Comparison of ENCODE assay signal across 19 cellular contexts in the genomic region with DNA sequence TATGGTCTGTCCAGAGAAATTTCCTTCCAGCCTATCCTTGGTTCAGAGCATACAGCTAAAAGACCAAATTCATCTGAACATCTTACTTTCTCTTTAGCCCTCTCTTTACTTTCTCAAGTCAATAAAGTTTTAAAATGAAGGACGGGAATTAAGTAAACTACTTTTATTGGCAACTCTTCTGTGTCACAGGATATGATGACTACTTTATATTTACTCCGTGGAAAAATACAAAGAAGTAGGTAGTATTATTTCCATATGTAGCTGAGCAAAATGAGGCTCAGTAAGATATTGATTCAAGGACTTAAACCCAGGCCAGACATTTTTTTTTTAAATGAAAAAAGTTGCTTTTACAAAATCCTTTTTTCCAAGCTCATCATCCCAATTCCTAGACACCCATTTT.
DNase-seq lines count a peak whose midpoint lies in the region; FAIRE-seq and TF ChIP-seq lines count a peak whose summit lies in the region.
"Had no signal": no experiment of that assay in that cellular context is flagged by ENCODE, and none has a peak within 500 bp of the region (broad histone marks: within the 10 kb centered on the region; RNA-seq: fewer than 3 reads in every experiment).

No MANE protein-coding gene starts in this region.

- H3K9me2 ChIP-seq in PC-9 (ENCODE audit: insufficient read depth): no peaks in the 10 kb centered on the region

- H2BK15ac ChIP-seq in mesenchymal stem cell (ENCODE audit: low read depth, poor library complexity, severe bottlenecking): no peak overlapping the region

- H3K23ac ChIP-seq in mesenchymal stem cell (ENCODE audit: low read length in 2 of 2): no peak overlapping the region

- H3K27ac ChIP-seq in mammary epithelial cell (ENCODE audit: insufficient read depth, low read depth, low read length) (no peak overlapping the region), breast epithelium (no peak overlapping the region), PC-9 (no peak overlapping the region), mesenchymal stem cell (ENCODE audit: low read length, poor library complexity, severe bottlenecking) (no peak overlapping the region), adrenal gland (no peak overlapping the region)
- H3K27ac ChIP-seq: 22Rv1, BLaER1 had no signal

- H3K18ac ChIP-seq in mesenchymal stem cell (ENCODE audit: low read depth in 1 of 2, low read length in 2 of 2): no peak overlapping the region

- H3K4me1 Mint-ChIP-seq in mesothelial cell of epicardium: peaks cover 8% of the 10 kb centered on the region
- H3K4me1 Mint-ChIP-seq: IgD-negative memory B cell had no signal

- H2AK5ac ChIP-seq in mesenchymal stem cell (ENCODE audit: low read length, severe bottlenecking): no peak overlapping the region

- in situ Hi-C loops in mammary epithelial cell (cut with MboI; ENCODE audit: low sequenced_read_pairs in 2 of 2): no loop called here

- H2AFZ ChIP-seq in mammary epithelial cell (ENCODE audit: low read depth, low read length) (peak overlapping the region; percentile 60), PC-9 (peak overlapping the region; percentile 18; the same call in 1 of the 2 replicates), mesenchymal stem cell (ENCODE audit: low read depth, low read length) (no peak overlapping the region)

- no peak overlapping the region for H3K27ac Mint-ChIP-seq in mesothelial cell of epicardium
- H3K27ac Mint-ChIP-seq: CD14-positive monocyte; CD4-positive, alpha-beta memory T cell; IgD-negative memory B cell had no signal

- H3K9me3 ChIP-seq in mammary epithelial cell (replicated peaks; ENCODE audit: insufficient read depth, low read length): no peaks in the 10 kb centered on the region
- H3K9me3 ChIP-seq in breast epithelium: no peaks in the 10 kb centered on the region
- no peaks in the 10 kb centered on the region for H3K9me3 ChIP-seq in PC-9 (ENCODE audit: insufficient read depth, low read depth)
- no peaks in the 10 kb centered on the region for H3K9me3 ChIP-seq in mesenchymal stem cell (ENCODE audit: control insufficient read depth, low read length)
- H3K9me3 ChIP-seq in adrenal gland (replicated peaks in 1 of 3): no peaks in the 10 kb centered on the region
- H3K9me3 ChIP-seq: BLaER1 had no signal

- no peaks in the 10 kb centered on the region for H3K27me3 Mint-ChIP-seq in mesothelial cell of epicardium (ENCODE audit: low read depth)
- H3K27me3 Mint-ChIP-seq: IgD-negative memory B cell had no signal

- H3K4me2 ChIP-seq in mammary epithelial cell (ENCODE audit: insufficient read depth, low read depth, low read length) (no peak overlapping the region), PC-9 (no peak overlapping the region), mesenchymal stem cell (ENCODE audit: low read length, poor library complexity, severe bottlenecking) (no peak overlapping the region)
- H3K4me2 ChIP-seq: BLaER1 had no signal

- no TSS peak for BruUV-seq in mammary epithelial cell (replicated peaks; lab: Mats Ljungman, UMichigan)
- BruUV-seq in PC-9 (replicated peaks; lab: Mats Ljungman, UMichigan): no TSS peak

- WGBS in mammary epithelial cell (ENCODE audit: low coverage, missing lambda C conversion rate): 88% methylated on average over 2 of the region's 2 CpGs
- no CpG with 5 or more reads among the region's 2 CpGs for WGBS in mesenchymal stem cell
- WGBS in adrenal gland, 4 donors: 65 to 72% (median 71%) methylated on average over 2 of the region's 2 CpGs

- H3K4me3 Mint-ChIP-seq in mesothelial cell of epicardium: no peak overlapping the region
- H3K4me3 Mint-ChIP-seq: CD14-positive monocyte; CD4-positive, alpha-beta memory T cell; IgD-negative memory B cell had no signal

- H2BK12ac ChIP-seq in mesenchymal stem cell (ENCODE audit: low read length in 2 of 2): no peak overlapping the region

- POLR2A ChIA-PET in PC-9 (lab: Charles Lee; ENCODE audit: unreplicated experiment): no interaction called here

- H3K79me2 ChIP-seq in mammary epithelial cell (ENCODE audit: insufficient read depth, low read length) (no peaks in the 10 kb centered on the region), PC-9 (ENCODE audit: low read depth) (no peaks in the 10 kb centered on the region)

- FAIRE-seq in GM12892 (lab: Jason Lieb, UNC): no peak
- FAIRE-seq: GM12891, HTR-8/SVneo had no signal

- dilution Hi-C loops in mammary epithelial cell (cut with HindIII; ENCODE audit: low sequenced_read_pairs): loop anchor here (25.0 kb wide), 1 partner anchor 390 kb away; no protein-coding TSS in a partner anchor

- no peaks in the 10 kb centered on the region for H4K20me1 ChIP-seq in mammary epithelial cell (ENCODE audit: insufficient read depth, low read length)
- H4K20me1 ChIP-seq in PC-9 (ENCODE audit: insufficient read depth): no peaks in the 10 kb centered on the region
- H4K20me1 ChIP-seq: BLaER1 had no signal

- no peaks in the 10 kb centered on the region for H3K9me3 Mint-ChIP-seq in mesothelial cell of epicardium
- H3K9me3 Mint-ChIP-seq: CD4-positive, alpha-beta memory T cell had no signal

- no peak overlapping the region for H2BK5ac ChIP-seq in mesenchymal stem cell (ENCODE audit: low read depth, low read length, poor library complexity, severe bottlenecking)

- no peak overlapping the region for H3K14ac ChIP-seq in mesenchymal stem cell (ENCODE audit: low read length in 2 of 2)

- TF ChIP-seq CTCF in mammary epithelial cell (conservative IDR thresholded peaks at IDR 0.05 in 1 of 2, IDR thresholded peaks at IDR 0.05 in 1 of 2; ENCODE audit: extremely low read depth in 1 of 2, insufficient read depth in 1 of 2, low read depth in 1 of 2, low read length in 2 of 2) (no peak), breast epithelium (IDR thresholded peaks at IDR 0.05) (no peak), PC-9 (conservative IDR thresholded peaks at IDR 0.05) (no peak), mesothelial cell of epicardium (IDR thresholded peaks at IDR 0.05; ENCODE audit: unreplicated experiment) (no peak), adrenal gland (IDR thresholded peaks at IDR 0.05) (no peak)

- H3K9ac ChIP-seq in mammary epithelial cell (ENCODE audit: insufficient read depth, low read length) (no peak overlapping the region), mesenchymal stem cell (ENCODE audit: low read length) (peak overlapping the region; percentile 25)
- H3K9ac ChIP-seq: BLaER1 had no signal

- H3K79me1 ChIP-seq in mesenchymal stem cell (replicated peaks; ENCODE audit: low read length, poor library complexity, severe bottlenecking): peaks cover 3% of the 10 kb centered on the region

- H3K4me1 ChIP-seq in mammary epithelial cell (ENCODE audit: insufficient read depth, low read length) (no peaks in the 10 kb centered on the region), breast epithelium (no peaks in the 10 kb centered on the region), PC-9 (replicated peaks; ENCODE audit: insufficient read depth) (no peaks in the 10 kb centered on the region), mesenchymal stem cell (ENCODE audit: control insufficient read depth, insufficient read depth, low read depth, low read length) (no peaks in the 10 kb centered on the region), adrenal gland (replicated peaks in 1 of 2) (no peaks in the 10 kb centered on the region)
- H3K4me1 ChIP-seq: BLaER1 had no signal

- H3K36me3 Mint-ChIP-seq in mesothelial cell of epicardium: no peaks in the 10 kb centered on the region
- H3K36me3 Mint-ChIP-seq: CD14-positive monocyte; CD4-positive, alpha-beta memory T cell; IgD-negative memory B cell had no signal

- TF ChIP-seq POLR2A in breast epithelium (IDR thresholded peaks at IDR 0.05) (no peak), GM12892 (IDR thresholded peaks at IDR 0.05; ENCODE audit: low read depth, low read length) (no peak), adrenal gland (IDR thresholded peaks at IDR 0.05) (no peak)

- no peak overlapping the region for H3K4ac ChIP-seq in mesenchymal stem cell (ENCODE audit: low read depth in 1 of 2, low read length in 2 of 2)

- no peak overlapping the region for H2BK120ac ChIP-seq in mesenchymal stem cell (ENCODE audit: low read depth, low read length)

- DNase-seq in mammary epithelial cell (no peak), breast epithelium (ENCODE audit: low spot score in 2 of 2) (no peak), PC-9 (no peak), mesenchymal stem cell (no peak), GM12892 (ENCODE audit: insufficient read length) (no peak), mesothelial cell of epicardium (ENCODE audit: low spot score in 2 of 2, unreplicated experiment in 2 of 2) (no peak), adrenal gland (no peak), cerebellum (ENCODE audit: low spot score) (no peak)
- DNase-seq: CD4-positive, alpha-beta memory T cell; DMS153; DMS79; GOT3; H7 had no signal

- H3K27me3 ChIP-seq in mammary epithelial cell (ENCODE audit: insufficient read depth, low read length) (no peaks in the 10 kb centered on the region), breast epithelium (no peaks in the 10 kb centered on the region), PC-9 (ENCODE audit: insufficient read depth, low read depth) (no peaks in the 10 kb centered on the region), mesenchymal stem cell (ENCODE audit: control insufficient read depth in 1 of 2, insufficient read depth in 1 of 2, low read length in 2 of 2) (no peaks in the 10 kb centered on the region), adrenal gland (no peaks in the 10 kb centered on the region)
- H3K27me3 ChIP-seq: BLaER1 had no signal

- no peak overlapping the region for H4K8ac ChIP-seq in mesenchymal stem cell (ENCODE audit: low read length)

- no peaks in the 10 kb centered on the region for H3K36me3 ChIP-seq in mammary epithelial cell (ENCODE audit: insufficient read depth, low read length)
- H3K36me3 ChIP-seq in breast epithelium: no peaks in the 10 kb centered on the region
- no peaks in the 10 kb centered on the region for H3K36me3 ChIP-seq in PC-9 (ENCODE audit: low read depth)
- H3K36me3 ChIP-seq in mesenchymal stem cell (ENCODE audit: control insufficient read depth in 1 of 2, insufficient read depth in 2 of 2, low read depth in 1 of 2, low read length in 2 of 2): no peaks in the 10 kb centered on the region
- H3K36me3 ChIP-seq in adrenal gland (replicated peaks in 1 of 2): no peaks in the 10 kb centered on the region
- H3K36me3 ChIP-seq: BLaER1 had no signal

- CTCF ChIA-PET in mammary epithelial cell (lab: Charles Lee; ENCODE audit: low non-redundant PET) (no interaction called here), PC-9 (lab: Charles Lee) (interaction anchor here (0.5 kb wide), 1 partner anchor 377 kb away, joined by 5 read pairs; no protein-coding TSS in a partner anchor)

- intact Hi-C loops in mammary epithelial cell (cut with micrococcal nuclease) (no loop called here), breast epithelium (cut with DNase I; ENCODE audit: low total_unique reads) (no loop called here), PC-9 (cut with micrococcal nuclease; ENCODE audit: unreplicated experiment) (no loop called here), adrenal gland (cut with DNase I) (no loop called here)

- H3K4me3 ChIP-seq in mammary epithelial cell (replicated peaks in 1 of 3; ENCODE audit: insufficient read depth in 1 of 3, low read depth in 2 of 3, low read length in 3 of 3) (no peak overlapping the region), breast epithelium (no peak overlapping the region), PC-9 (no peak overlapping the region), mesenchymal stem cell (ENCODE audit: insufficient read depth in 1 of 2, low read depth in 1 of 2, low read length in 2 of 2) (no peak overlapping the region), adrenal gland (no peak overlapping the region)
- H3K4me3 ChIP-seq: BLaER1 had no signal

- no peaks in the 10 kb centered on the region for H3F3A ChIP-seq in PC-9 (ENCODE audit: insufficient read depth, low read depth)

- H4K91ac ChIP-seq in mesenchymal stem cell (ENCODE audit: low read length): no peak overlapping the region
